ENCODE assay signal across 1 cellular context in the genomic region with DNA sequence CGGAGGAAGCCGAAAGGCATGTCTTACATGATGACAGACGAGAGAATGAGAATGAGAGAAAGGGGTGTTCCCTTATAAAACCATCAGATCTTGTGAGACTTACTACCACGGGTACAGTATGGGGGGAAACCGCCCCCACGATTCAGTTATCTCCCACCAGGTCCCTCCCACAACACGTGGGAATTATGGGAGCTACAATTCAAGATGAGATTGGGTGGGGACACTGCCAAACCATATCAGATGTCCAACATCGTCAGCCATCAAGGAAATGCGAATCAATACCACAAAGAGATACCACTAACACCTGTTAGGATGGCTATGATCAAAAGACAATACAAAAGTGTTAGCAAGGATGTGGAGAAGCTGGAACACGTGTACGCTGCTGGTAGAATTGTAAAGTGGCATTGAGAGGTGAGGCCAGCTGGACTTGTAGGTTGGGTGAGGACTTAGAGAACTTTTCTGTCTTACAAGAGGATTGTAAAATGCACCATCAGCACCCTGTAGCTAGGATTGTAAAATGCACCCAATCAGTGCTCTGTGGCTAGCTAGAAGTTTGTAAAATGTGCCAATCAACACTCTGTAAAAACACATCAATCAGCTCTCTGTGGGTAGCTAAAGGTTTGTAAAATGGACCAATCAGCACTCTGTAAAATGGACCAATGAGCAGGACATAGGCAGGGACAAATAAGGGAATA.
TF ChIP-seq lines count a peak whose summit lies in the region.

No MANE protein-coding gene starts in this region.

TF ChIP-seq in H1, 55 proteins besides CTCF, POLR2A, EP300 and RAD21:
- TF ChIP-seq PHF8 (conservative IDR thresholded peaks at IDR 0.05; ENCODE audit: low read depth, low read length) (no peak), CREB1 (IDR thresholded peaks at IDR 0.05) (no peak), CBX8 (IDR thresholded peaks at IDR 0.05; ENCODE audit: borderline replicate concordance, low read depth, low read length) (no peak), HDAC2 (IDR thresholded peaks at IDR 0.05; ENCODE audit: borderline replicate concordance in 1 of 2, low read depth in 2 of 2, low read length in 2 of 2) (no peak), HDAC6 (IDR thresholded peaks at IDR 0.05; ENCODE audit: low read depth, low read length) (no peak), JUN (IDR thresholded peaks at IDR 0.05; ENCODE audit: low read depth, low read length) (no peak), RNF2 (IDR thresholded peaks at IDR 0.05; ENCODE audit: borderline replicate concordance, low read depth, low read length, missing control alignments, poor library complexity, severe bottlenecking) (no peak), POU5F1 (IDR thresholded peaks at IDR 0.05; ENCODE audit: low read depth, low read length) (no peak), FOSL1 (IDR thresholded peaks at IDR 0.05; ENCODE audit: insufficient read depth, low read depth, low read length) (no peak), SP2 (IDR thresholded peaks at IDR 0.05; ENCODE audit: low read length) (no peak), SRF (IDR thresholded peaks at IDR 0.05; ENCODE audit: low read depth, low read length) (no peak), RFX5 (IDR thresholded peaks at IDR 0.05; ENCODE audit: borderline replicate concordance, low read depth, low read length) (no peak), YY1 (IDR thresholded peaks at IDR 0.05; ENCODE audit: low read depth, low read length) (no peak), SP1 (IDR thresholded peaks at IDR 0.05; ENCODE audit: low read depth, low read length) (no peak), POLR2AphosphoS5 (IDR thresholded peaks at IDR 0.05; ENCODE audit: low read depth, low read length) (no peak)
- TF ChIP-seq, protein P1, sequence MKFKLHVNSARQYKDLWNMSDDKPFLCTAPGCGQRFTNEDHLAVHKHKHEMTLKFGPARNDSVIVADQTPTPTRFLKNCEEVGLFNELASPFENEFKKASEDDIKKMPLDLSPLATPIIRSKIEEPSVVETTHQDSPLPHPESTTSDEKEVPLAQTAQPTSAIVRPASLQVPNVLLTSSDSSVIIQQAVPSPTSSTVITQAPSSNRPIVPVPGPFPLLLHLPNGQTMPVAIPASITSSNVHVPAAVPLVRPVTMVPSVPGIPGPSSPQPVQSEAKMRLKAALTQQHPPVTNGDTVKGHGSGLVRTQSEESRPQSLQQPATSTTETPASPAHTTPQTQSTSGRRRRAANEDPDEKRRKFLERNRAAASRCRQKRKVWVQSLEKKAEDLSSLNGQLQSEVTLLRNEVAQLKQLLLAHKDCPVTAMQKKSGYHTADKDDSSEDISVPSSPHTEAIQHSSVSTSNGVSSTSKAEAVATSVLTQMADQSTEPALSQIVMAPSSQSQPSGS (IDR thresholded peaks at IDR 0.05; ENCODE audit: low read length), result no peak
- TF ChIP-seq, protein P2, sequence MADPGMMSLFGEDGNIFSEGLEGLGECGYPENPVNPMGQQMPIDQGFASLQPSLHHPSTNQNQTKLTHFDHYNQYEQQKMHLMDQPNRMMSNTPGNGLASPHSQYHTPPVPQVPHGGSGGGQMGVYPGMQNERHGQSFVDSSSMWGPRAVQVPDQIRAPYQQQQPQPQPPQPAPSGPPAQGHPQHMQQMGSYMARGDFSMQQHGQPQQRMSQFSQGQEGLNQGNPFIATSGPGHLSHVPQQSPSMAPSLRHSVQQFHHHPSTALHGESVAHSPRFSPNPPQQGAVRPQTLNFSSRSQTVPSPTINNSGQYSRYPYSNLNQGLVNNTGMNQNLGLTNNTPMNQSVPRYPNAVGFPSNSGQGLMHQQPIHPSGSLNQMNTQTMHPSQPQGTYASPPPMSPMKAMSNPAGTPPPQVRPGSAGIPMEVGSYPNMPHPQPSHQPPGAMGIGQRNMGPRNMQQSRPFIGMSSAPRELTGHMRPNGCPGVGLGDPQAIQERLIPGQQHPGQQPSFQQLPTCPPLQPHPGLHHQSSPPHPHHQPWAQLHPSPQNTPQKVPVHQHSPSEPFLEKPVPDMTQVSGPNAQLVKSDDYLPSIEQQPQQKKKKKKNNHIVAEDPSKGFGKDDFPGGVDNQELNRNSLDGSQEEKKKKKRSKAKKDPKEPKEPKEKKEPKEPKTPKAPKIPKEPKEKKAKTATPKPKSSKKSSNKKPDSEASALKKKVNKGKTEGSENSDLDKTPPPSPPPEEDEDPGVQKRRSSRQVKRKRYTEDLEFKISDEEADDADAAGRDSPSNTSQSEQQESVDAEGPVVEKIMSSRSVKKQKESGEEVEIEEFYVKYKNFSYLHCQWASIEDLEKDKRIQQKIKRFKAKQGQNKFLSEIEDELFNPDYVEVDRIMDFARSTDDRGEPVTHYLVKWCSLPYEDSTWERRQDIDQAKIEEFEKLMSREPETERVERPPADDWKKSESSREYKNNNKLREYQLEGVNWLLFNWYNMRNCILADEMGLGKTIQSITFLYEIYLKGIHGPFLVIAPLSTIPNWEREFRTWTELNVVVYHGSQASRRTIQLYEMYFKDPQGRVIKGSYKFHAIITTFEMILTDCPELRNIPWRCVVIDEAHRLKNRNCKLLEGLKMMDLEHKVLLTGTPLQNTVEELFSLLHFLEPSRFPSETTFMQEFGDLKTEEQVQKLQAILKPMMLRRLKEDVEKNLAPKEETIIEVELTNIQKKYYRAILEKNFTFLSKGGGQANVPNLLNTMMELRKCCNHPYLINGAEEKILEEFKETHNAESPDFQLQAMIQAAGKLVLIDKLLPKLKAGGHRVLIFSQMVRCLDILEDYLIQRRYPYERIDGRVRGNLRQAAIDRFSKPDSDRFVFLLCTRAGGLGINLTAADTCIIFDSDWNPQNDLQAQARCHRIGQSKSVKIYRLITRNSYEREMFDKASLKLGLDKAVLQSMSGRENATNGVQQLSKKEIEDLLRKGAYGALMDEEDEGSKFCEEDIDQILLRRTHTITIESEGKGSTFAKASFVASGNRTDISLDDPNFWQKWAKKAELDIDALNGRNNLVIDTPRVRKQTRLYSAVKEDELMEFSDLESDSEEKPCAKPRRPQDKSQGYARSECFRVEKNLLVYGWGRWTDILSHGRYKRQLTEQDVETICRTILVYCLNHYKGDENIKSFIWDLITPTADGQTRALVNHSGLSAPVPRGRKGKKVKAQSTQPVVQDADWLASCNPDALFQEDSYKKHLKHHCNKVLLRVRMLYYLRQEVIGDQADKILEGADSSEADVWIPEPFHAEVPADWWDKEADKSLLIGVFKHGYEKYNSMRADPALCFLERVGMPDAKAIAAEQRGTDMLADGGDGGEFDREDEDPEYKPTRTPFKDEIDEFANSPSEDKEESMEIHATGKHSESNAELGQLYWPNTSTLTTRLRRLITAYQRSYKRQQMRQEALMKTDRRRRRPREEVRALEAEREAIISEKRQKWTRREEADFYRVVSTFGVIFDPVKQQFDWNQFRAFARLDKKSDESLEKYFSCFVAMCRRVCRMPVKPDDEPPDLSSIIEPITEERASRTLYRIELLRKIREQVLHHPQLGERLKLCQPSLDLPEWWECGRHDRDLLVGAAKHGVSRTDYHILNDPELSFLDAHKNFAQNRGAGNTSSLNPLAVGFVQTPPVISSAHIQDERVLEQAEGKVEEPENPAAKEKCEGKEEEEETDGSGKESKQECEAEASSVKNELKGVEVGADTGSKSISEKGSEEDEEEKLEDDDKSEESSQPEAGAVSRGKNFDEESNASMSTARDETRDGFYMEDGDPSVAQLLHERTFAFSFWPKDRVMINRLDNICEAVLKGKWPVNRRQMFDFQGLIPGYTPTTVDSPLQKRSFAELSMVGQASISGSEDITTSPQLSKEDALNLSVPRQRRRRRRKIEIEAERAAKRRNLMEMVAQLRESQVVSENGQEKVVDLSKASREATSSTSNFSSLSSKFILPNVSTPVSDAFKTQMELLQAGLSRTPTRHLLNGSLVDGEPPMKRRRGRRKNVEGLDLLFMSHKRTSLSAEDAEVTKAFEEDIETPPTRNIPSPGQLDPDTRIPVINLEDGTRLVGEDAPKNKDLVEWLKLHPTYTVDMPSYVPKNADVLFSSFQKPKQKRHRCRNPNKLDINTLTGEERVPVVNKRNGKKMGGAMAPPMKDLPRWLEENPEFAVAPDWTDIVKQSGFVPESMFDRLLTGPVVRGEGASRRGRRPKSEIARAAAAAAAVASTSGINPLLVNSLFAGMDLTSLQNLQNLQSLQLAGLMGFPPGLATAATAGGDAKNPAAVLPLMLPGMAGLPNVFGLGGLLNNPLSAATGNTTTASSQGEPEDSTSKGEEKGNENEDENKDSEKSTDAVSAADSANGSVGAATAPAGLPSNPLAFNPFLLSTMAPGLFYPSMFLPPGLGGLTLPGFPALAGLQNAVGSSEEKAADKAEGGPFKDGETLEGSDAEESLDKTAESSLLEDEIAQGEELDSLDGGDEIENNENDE (IDR thresholded peaks at IDR 0.05; ENCODE audit: insufficient replicate concordance, low read length), result no peak
